ENCODE assay signal across 9 cellular contexts in the genomic region with DNA sequence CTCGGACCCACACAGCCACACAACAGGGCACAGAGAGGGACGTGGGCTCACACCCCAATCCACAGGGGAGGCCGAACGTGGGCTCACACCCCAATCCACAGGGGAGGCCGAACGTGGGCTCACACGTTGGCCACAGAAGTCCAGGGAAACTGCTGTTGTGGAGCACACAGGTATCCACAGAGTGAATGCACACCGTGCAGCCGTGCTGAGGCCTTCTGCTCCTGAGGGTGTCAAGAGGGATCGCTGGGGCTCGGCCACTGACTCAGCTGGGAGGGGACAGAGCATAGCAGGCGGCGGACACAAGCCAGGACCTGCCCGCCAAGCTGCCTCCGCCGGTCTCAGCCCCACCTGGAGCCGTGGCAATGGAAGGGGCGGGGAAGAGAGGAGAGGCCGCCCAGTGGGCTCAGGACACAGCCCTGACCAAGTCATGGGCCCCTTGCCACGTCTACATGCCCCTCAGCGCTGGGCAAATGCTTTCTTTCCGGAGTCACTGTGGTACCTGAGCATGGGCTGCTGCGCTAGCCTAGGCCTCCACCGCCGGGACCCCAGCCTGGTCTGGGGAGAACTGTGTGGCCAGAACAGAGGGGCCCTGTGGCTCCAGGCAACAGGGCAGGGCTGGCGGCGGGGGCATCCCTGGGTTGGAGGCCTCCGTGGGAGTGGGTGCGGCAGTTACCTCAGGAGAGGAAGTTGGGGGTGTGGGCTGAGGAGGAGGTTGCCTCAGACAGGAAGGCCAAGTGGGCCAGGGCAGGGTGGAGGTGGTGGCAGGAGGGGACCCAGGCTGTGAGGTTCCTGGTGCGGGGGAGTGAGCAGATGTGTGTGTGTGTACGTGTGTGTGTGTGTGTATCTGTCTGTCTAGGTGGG. TPM values are rescaled to one million over a fixed set of nuclear protein-coding genes. Genes with fewer than 3 reads are reported as not detected.
DNase-seq lines count a peak whose midpoint lies in the region; ATAC-seq, FAIRE-seq and TF ChIP-seq lines count a peak whose summit lies in the region.
"Had no signal": no experiment of that assay in that cellular context is flagged by ENCODE, and none has a peak within 500 bp of the region (broad histone marks: within the 10 kb centered on the region; RNA-seq: fewer than 3 reads in every experiment).

No MANE protein-coding gene starts in this region.

- no peak for TF ChIP-seq CTCF in NB4 (IDR thresholded peaks at IDR 0.05; ENCODE audit: low read depth, low read length)
- no peak for TF ChIP-seq CTCF in VCaP (conservative IDR thresholded peaks at IDR 0.05)

- FAIRE-seq in GM12892 (lab: Jason Lieb, UNC): peak; percentile 30

- H3K9me3 Mint-ChIP-seq in central memory CD8-positive, alpha-beta T cell: no peaks in the 10 kb centered on the region
- H3K9me3 Mint-ChIP-seq in natural killer cell treated with Interleukin-12 subunit alpha and Interleukin-12 subunit beta and Interleukin-15 and Interleukin-18, amount 100 ng/mL, for 72 hours: no peaks in the 10 kb centered on the region

- H3K4me3 ChIP-seq in NB4 (ENCODE audit: low read depth, low read length): peak overlapping the region; percentile 96

- H3K36me3 Mint-ChIP-seq in central memory CD8-positive, alpha-beta T cell (ENCODE audit: insufficient read depth): peaks cover 30% of the 10 kb centered on the region
- no peaks in the 10 kb centered on the region for H3K36me3 Mint-ChIP-seq in natural killer cell treated with Interleukin-12 subunit alpha and Interleukin-12 subunit beta and Interleukin-15 and Interleukin-18, amount 100 ng/mL, for 72 hours

- H3K27ac ChIP-seq in VCaP: peak overlapping the region; percentile 80

- no peaks in the 10 kb centered on the region for H3K27me3 Mint-ChIP-seq in central memory CD8-positive, alpha-beta T cell
- H3K27me3 Mint-ChIP-seq in natural killer cell treated with Interleukin-12 subunit alpha and Interleukin-12 subunit beta and Interleukin-15 and Interleukin-18, amount 100 ng/mL, for 72 hours: no peaks in the 10 kb centered on the region

- peaks cover 51% of the 10 kb centered on the region for H3K4me1 Mint-ChIP-seq in central memory CD8-positive, alpha-beta T cell
- peaks cover 46 to 52% of the 10 kb centered on the region in 2 donors for H3K4me1 Mint-ChIP-seq in natural killer cell treated with Interleukin-12 subunit alpha and Interleukin-12 subunit beta and Interleukin-15 and Interleukin-18, amount 100 ng/mL, for 72 hours (ENCODE audit: low read depth in 2 of 2)

- H3K4me3 Mint-ChIP-seq in central memory CD8-positive, alpha-beta T cell: peak overlapping the region; percentile 91
- H3K4me3 Mint-ChIP-seq in natural killer cell treated with Interleukin-12 subunit alpha and Interleukin-12 subunit beta and Interleukin-15 and Interleukin-18, amount 100 ng/mL, for 72 hours: peak overlapping the region; percentile 96

- peak overlapping the region; percentile 84 for H3K27ac Mint-ChIP-seq in central memory CD8-positive, alpha-beta T cell (ENCODE audit: low read depth)
- H3K27ac Mint-ChIP-seq in natural killer cell treated with Interleukin-12 subunit alpha and Interleukin-12 subunit beta and Interleukin-15 and Interleukin-18, amount 100 ng/mL, for 72 hours: peak overlapping the region; percentile 86 to 87

- DNase-seq in GM12892 (ENCODE audit: insufficient read length): no peak
- DNase-seq in NB4 (ENCODE audit: low read depth): peak; percentile 97
- peak; percentile 64 to 77 for DNase-seq in central memory CD8-positive, alpha-beta T cell (ENCODE audit: low spot score in 2 of 2)
- DNase-seq in natural killer cell treated with Interleukin-12 subunit alpha and Interleukin-12 subunit beta and Interleukin-15 and Interleukin-18, amount 100 ng/mL, for 72 hours (ENCODE audit: low spot score): peak; percentile 89
- DNase-seq in medulla oblongata (ENCODE audit: extremely low spot score): no peak
- DNase-seq in globus pallidus (ENCODE audit: low spot score): no peak

- ATAC-seq in central memory CD8-positive, alpha-beta T cell (replicated peaks; ENCODE audit: extremely low read depth, poor library complexity, severe bottlenecking): peak; percentile 80
- peak; percentile 85 to 86 for ATAC-seq in natural killer cell treated with Interleukin-12 subunit alpha and Interleukin-12 subunit beta and Interleukin-15 and Interleukin-18, amount 100 ng/mL, for 72 hours
- ATAC-seq in HG03045 (IDR thresholded peaks at IDR 0.05; ENCODE audit: unreplicated experiment): no peak

- peak; percentile 51; the same call in 1 of the 2 replicates for TF ChIP-seq POLR2A in GM12892 (IDR thresholded peaks at IDR 0.05; ENCODE audit: low read depth, low read length)
- TF ChIP-seq POLR2A in NB4 (IDR thresholded peaks at IDR 0.05; ENCODE audit: extremely low read depth, insufficient read length): peak; percentile 78

RNA-seq across cellular contexts. Expression of a gene that starts 1.2 kb away (rescaled TPM):
- polyA plus RNA-seq in GM12892 (2012; ENCODE audit: missing spikeins): 4.5 TPM
- 10 to 100 TPM; 24.2 to 39.5 TPM for total RNA-seq in natural killer cell treated with Interleukin-12 subunit alpha and Interleukin-12 subunit beta and Interleukin-15 and Interleukin-18, amount 100 ng/mL, for 72 hours

RNA-seq across cellular contexts. Expression of a gene that starts 21.0 kb away (rescaled TPM):
- 18.3 TPM for polyA plus RNA-seq in GM12892 (2012; ENCODE audit: missing spikeins)
- total RNA-seq in natural killer cell treated with Interleukin-12 subunit alpha and Interleukin-12 subunit beta and Interleukin-15 and Interleukin-18, amount 100 ng/mL, for 72 hours: 10 to 100 TPM; 40.6 to 49.5 TPM

RNA-seq across cellular contexts. Expression of a gene that starts 23.8 kb away (rescaled TPM):
- polyA plus RNA-seq in GM12892 (2012; ENCODE audit: missing spikeins): 8.7 TPM
- 1 to 10 TPM; 8.5 TPM for total RNA-seq in natural killer cell treated with Interleukin-12 subunit alpha and Interleukin-12 subunit beta and Interleukin-15 and Interleukin-18, amount 100 ng/mL, for 72 hours

RNA-seq across cellular contexts. Expression of a gene that starts 31.6 kb away (rescaled TPM):
- polyA plus RNA-seq in GM12892 (2012; ENCODE audit: missing spikeins): 0.47 TPM
- not detected for total RNA-seq in natural killer cell treated with Interleukin-12 subunit alpha and Interleukin-12 subunit beta and Interleukin-15 and Interleukin-18, amount 100 ng/mL, for 72 hours
- total RNA-seq: LHCN-M2 had no signal

RNA-seq across cellular contexts. Expression of a gene that starts 40.1 kb away (rescaled TPM):
- 0.17 TPM for polyA plus RNA-seq in GM12892 (2012; ENCODE audit: missing spikeins)
- total RNA-seq in natural killer cell treated with Interleukin-12 subunit alpha and Interleukin-12 subunit beta and Interleukin-15 and Interleukin-18, amount 100 ng/mL, for 72 hours: not detected
- total RNA-seq: LHCN-M2 had no signal

Comparison
In these comparisons a context has a peak if more than half of its experiments do, and no peak if none do; other contexts are left out.
1. DNase-seq: peak in NB4 (single experiment), central memory CD8-positive, alpha-beta T cell (2 of 2) and natural killer cell treated with Interleukin-12 subunit alpha and Interleukin-12 subunit beta and Interleukin-15 and Interleukin-18, amount 100 ng/mL, for 72 hours (single experiment); none in GM12892 (single experiment), medulla oblongata (single experiment) and globus pallidus (single experiment).